ENCODE assay signal across 8 cellular contexts in the genomic region with DNA sequence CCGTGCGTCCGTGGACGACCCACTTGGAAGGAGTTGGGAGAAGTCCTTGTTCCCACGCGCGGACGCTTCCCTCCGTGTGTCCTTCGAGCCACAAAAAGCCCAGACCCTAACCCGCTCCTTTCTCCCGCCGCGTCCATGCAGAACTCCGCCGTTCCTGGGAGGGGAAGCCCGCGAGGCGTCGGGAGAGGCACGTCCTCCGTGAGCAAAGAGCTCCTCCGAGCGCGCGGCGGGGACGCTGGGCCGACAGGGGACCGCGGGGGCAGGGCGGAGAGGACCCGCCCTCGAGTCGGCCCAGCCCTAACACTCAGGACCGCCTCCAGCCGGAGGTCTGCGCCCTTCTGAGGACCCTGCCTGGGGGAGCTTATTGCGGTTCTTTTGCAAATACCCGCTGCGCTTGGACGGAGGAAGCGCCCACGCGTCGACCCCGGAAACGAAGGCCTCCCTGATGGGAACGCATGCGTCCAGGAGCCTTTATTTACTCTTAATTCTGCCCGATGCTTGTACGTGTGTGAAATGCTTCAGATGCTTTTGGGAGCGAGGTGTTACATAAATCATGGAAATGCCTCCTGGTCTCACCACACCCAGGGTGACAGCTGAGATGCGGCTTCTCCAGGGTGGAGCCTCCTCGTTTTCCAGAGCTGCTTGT. TPM values are rescaled to one million over a fixed set of nuclear protein-coding genes. Genes with fewer than 3 reads are reported as not detected.
DNase-seq lines count a peak whose midpoint lies in the region; ATAC-seq and TF ChIP-seq lines count a peak whose summit lies in the region.

No MANE protein-coding gene starts in this region.

- no peaks in the 10 kb centered on the region for H3K79me2 ChIP-seq in DOHH2 (ENCODE audit: control insufficient read depth, low read length)

- peaks cover 0 to 5% (median 0%) of the 10 kb centered on the region in 3 donors for H3K4me1 Mint-ChIP-seq in IgD-negative memory B cell

- no peak overlapping the region for H3K27ac Mint-ChIP-seq in IgD-negative memory B cell

- H3F3A ChIP-seq in DOHH2 (ENCODE audit: control insufficient read depth, insufficient read depth), result no peaks in the 10 kb centered on the region

- H3K4me3 ChIP-seq in DOHH2 (ENCODE audit: low read length) (peak overlapping the region; percentile 70), WERI-Rb-1 (ENCODE audit: low read depth, low read length) (peak overlapping the region; percentile 89), ovary (peak overlapping the region; percentile 3)

- peak overlapping the region in 3 of 4 donors; percentile 64 to 84 (median 66) for H3K4me3 Mint-ChIP-seq in IgD-negative memory B cell

- H3K27ac ChIP-seq in DOHH2 (ENCODE audit: low read depth, low read length) (no peak overlapping the region), WERI-Rb-1 (peak overlapping the region; percentile 60), ovary (no peak overlapping the region)

- no peaks in the 10 kb centered on the region for H3K9me2 ChIP-seq in DOHH2 (replicated peaks; ENCODE audit: control insufficient read depth, low read length)

- WGBS in ovary, 3 donors, result 1% methylated on average over 40 to 55 of the region's 55 CpGs

- H3K4me2 ChIP-seq in DOHH2 (ENCODE audit: low read length), result peak overlapping the region; percentile 65

- H3K9me3 ChIP-seq in DOHH2 (ENCODE audit: control insufficient read depth, insufficient read depth, low read length) (no peaks in the 10 kb centered on the region), WERI-Rb-1 (ENCODE audit: severe bottlenecking) (no peaks in the 10 kb centered on the region), ovary (no peaks in the 10 kb centered on the region)

- H3K9me3 Mint-ChIP-seq in IgD-negative memory B cell, result no peaks in the 10 kb centered on the region

- H4K20me1 ChIP-seq in DOHH2 (ENCODE audit: control insufficient read depth, insufficient read depth, low read depth, low read length), result no peaks in the 10 kb centered on the region

- TF ChIP-seq EP300 in ovary (IDR thresholded peaks at IDR 0.05), result no peak

- peaks cover 11% of the 10 kb centered on the region for H3K4me1 ChIP-seq in DOHH2 (ENCODE audit: control insufficient read depth, low read length)
- H3K4me1 ChIP-seq in ovary (ENCODE audit: insufficient read depth), result peaks cover 2% of the 10 kb centered on the region

- TF ChIP-seq POLR2A in ovary (IDR thresholded peaks at IDR 0.05), result no peak

- peaks cover 12% of the 10 kb centered on the region for H3K27me3 ChIP-seq in DOHH2 (ENCODE audit: control insufficient read depth, low read length)
- H3K27me3 ChIP-seq in WERI-Rb-1 (ENCODE audit: insufficient read depth, low read depth, severe bottlenecking), result no peaks in the 10 kb centered on the region
- H3K27me3 ChIP-seq in ovary, result no peaks in the 10 kb centered on the region

- ATAC-seq in HG02870 (IDR thresholded peaks at IDR 0.05; ENCODE audit: unreplicated experiment) (no peak), HG02840 (IDR thresholded peaks at IDR 0.05; ENCODE audit: low FRiP score, unreplicated experiment) (no peak)

- TF ChIP-seq CTCF in DOHH2 (IDR thresholded peaks at IDR 0.05; ENCODE audit: low read depth, low read length, poor library complexity, severe bottlenecking) (no peak), WERI-Rb-1 (IDR thresholded peaks at IDR 0.05; ENCODE audit: low read depth, low read length) (no peak), ovary (IDR thresholded peaks at IDR 0.05) (no peak)

- intact Hi-C loops in ovary (cut with DNase I), result no loop called here

- DNase-seq in WERI-Rb-1 (peak; percentile 82), fibroblast of peridontal ligament (ENCODE audit: extremely low read depth) (peak; percentile 15), ovary (no peak), mucosa of gallbladder (ENCODE audit: low spot score) (no peak)

- peaks cover 7% of the 10 kb centered on the region for H3K36me3 Mint-ChIP-seq in IgD-negative memory B cell

- H3K27me3 Mint-ChIP-seq in IgD-negative memory B cell, result peaks cover 23% of the 10 kb centered on the region

- H3K36me3 ChIP-seq in DOHH2 (ENCODE audit: control insufficient read depth, low read length) (no peaks in the 10 kb centered on the region), WERI-Rb-1 (peaks cover 24% of the 10 kb centered on the region), ovary (no peaks in the 10 kb centered on the region)

RNA-seq across cellular contexts. Expression of a gene that starts 32.4 kb away (rescaled TPM):
- polyA plus RNA-seq in IgD-negative memory B cell (108 TPM), ovary (100 to 1,000 TPM in 1 of 2 donors, 10 to 100 TPM in 1; 80.9 to 124 TPM)
- total RNA-seq in ovary (100 to 1,000 TPM in 2 of 7 donors, 10 to 100 TPM in 5; 62.6 to 125 (median 98.1) TPM), mucosa of gallbladder (104 TPM)

Comparison
In these comparisons a context has a peak if more than half of its experiments do, and no peak if none do; other contexts are left out.
1. H3K4me3 ChIP-seq: peak in every context shown above with its lines; median percentile 89 in WERI-Rb-1; 70 in DOHH2; 3 in ovary.
2. DNase-seq: peak in WERI-Rb-1 (single experiment) and fibroblast of peridontal ligament (single experiment); none in ovary (0 of 5) and mucosa of gallbladder (single experiment).